ENCODE assay signal across 32 cellular contexts in the genomic region with DNA sequence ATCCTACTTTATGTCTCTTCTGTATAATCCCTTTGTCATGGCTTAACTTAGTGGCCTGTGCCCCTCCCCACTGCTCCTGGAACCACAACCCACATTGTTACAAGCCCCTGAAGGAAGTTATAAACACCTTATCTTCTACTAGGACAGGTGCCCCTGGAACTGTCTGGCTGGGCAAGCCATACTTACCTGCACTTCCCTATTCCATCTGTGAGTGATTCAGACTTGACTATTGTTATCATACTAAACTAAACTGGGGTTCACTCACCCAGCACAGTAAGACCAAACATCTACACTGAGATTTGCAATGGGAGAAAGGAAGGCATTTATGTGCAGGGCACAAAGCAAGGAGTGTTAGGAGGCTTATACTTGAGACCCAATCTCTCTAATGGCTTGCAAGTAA. TPM values are rescaled to one million over a fixed set of nuclear protein-coding genes. Genes with fewer than 3 reads are reported as not detected.
DNase-seq lines count a peak whose midpoint lies in the region; ATAC-seq, FAIRE-seq and TF ChIP-seq lines count a peak whose summit lies in the region.
"Had no signal": no experiment of that assay in that cellular context is flagged by ENCODE, and none has a peak within 500 bp of the region (broad histone marks: within the 10 kb centered on the region; RNA-seq: fewer than 3 reads in every experiment).

No MANE protein-coding gene starts in this region.

- no peaks in the 10 kb centered on the region for H3K9me3 Mint-ChIP-seq in MCF 10A (ENCODE audit: unreplicated experiment)
- no peaks in the 10 kb centered on the region for H3K9me3 Mint-ChIP-seq in CD8-positive, alpha-beta memory T cell

- no peak for TF ChIP-seq POLR2A in breast epithelium (IDR thresholded peaks at IDR 0.05)
- TF ChIP-seq POLR2A in stomach (IDR thresholded peaks at IDR 0.05) = no peak
- TF ChIP-seq POLR2A in body of pancreas (IDR thresholded peaks at IDR 0.05) = no peak

- H3K36me3 ChIP-seq in breast epithelium = no peaks in the 10 kb centered on the region
- no peaks in the 10 kb centered on the region for H3K36me3 ChIP-seq in bronchial epithelial cell (ENCODE audit: control insufficient read depth, insufficient read depth, low read length)
- no peaks in the 10 kb centered on the region for H3K36me3 ChIP-seq in mucosa of descending colon (ENCODE audit: low read depth)
- no peaks in the 10 kb centered on the region for H3K36me3 ChIP-seq in stomach
- H3K36me3 ChIP-seq in body of pancreas (replicated peaks in 1 of 2; ENCODE audit: insufficient read depth in 1 of 2, low read depth in 2 of 2) = no peaks in the 10 kb centered on the region
- no peaks in the 10 kb centered on the region for H3K36me3 ChIP-seq in CD8-positive, alpha-beta memory T cell (ENCODE audit: insufficient read depth, low read length)
- H3K36me3 ChIP-seq: BLaER1, Peyer's patch had no signal

- H3K4me3 ChIP-seq in breast epithelium (no peak overlapping the region), bronchial epithelial cell (ENCODE audit: low read depth, low read length) (no peak overlapping the region), mucosa of descending colon (no peak overlapping the region), stomach (no peak overlapping the region), body of pancreas (no peak overlapping the region)
- no peak overlapping the region for H3K4me3 ChIP-seq in CD8-positive, alpha-beta memory T cell (ENCODE audit: low read length)
- H3K4me3 ChIP-seq: BLaER1, Peyer's patch, SK-N-MC had no signal

- CTCF ChIA-PET in MCF 10A (lab: Yijun Ruan, JAX) = no interaction called here
- CTCF ChIA-PET in CD8-positive, alpha-beta memory T cell (lab: Charles Lee) = no interaction called here

- H3K4me1 ChIP-seq in breast epithelium = no peaks in the 10 kb centered on the region
- H3K4me1 ChIP-seq in mucosa of descending colon (ENCODE audit: low read depth) = peaks cover 37% of the 10 kb centered on the region
- H3K4me1 ChIP-seq in stomach = peaks cover 0 to 31% (median 17%) of the 10 kb centered on the region in 4 donors
- peaks cover 17% of the 10 kb centered on the region for H3K4me1 ChIP-seq in body of pancreas
- no peaks in the 10 kb centered on the region for H3K4me1 ChIP-seq in CD8-positive, alpha-beta memory T cell (ENCODE audit: insufficient read depth, low read length)
- H3K4me1 ChIP-seq: BLaER1 had no signal

- no peak for FAIRE-seq in bronchial epithelial cell (lab: Jason Lieb, UNC)
- FAIRE-seq: GM12891, GM19239, H54, HepG2 had no signal

- intact Hi-C loops in MCF 10A (cut with micrococcal nuclease) = no loop called here
- intact Hi-C loops in breast epithelium (cut with DNase I; ENCODE audit: low total_unique reads) = no loop called here
- intact Hi-C loops in mucosa of descending colon (cut with DNase I, micrococcal nuclease) = no loop called here
- intact Hi-C loops in stomach (cut with DNase I; ENCODE audit: low total_unique reads) = no loop called here
- intact Hi-C loops in body of pancreas (cut with DNase I) = no loop called here

- H3K27ac ChIP-seq in breast epithelium (no peak overlapping the region), stomach (peak overlapping the region; percentile 43 to 82 (median 76)), body of pancreas (no peak overlapping the region)
- no peak overlapping the region for H3K27ac ChIP-seq in CD8-positive, alpha-beta memory T cell (ENCODE audit: low read depth, low read length)
- H3K27ac ChIP-seq: 22Rv1, BLaER1, Peyer's patch, SK-N-MC had no signal

- no peak for TF ChIP-seq EP300 in stomach (IDR thresholded peaks at IDR 0.05)

- no peaks in the 10 kb centered on the region for H3K9me3 ChIP-seq in breast epithelium
- H3K9me3 ChIP-seq in mucosa of descending colon = no peaks in the 10 kb centered on the region
- H3K9me3 ChIP-seq in stomach = no peaks in the 10 kb centered on the region
- H3K9me3 ChIP-seq in body of pancreas = no peaks in the 10 kb centered on the region
- no peaks in the 10 kb centered on the region for H3K9me3 ChIP-seq in CD8-positive, alpha-beta memory T cell (ENCODE audit: low read length)
- H3K9me3 ChIP-seq: BLaER1, Peyer's patch had no signal

- H3K27me3 ChIP-seq in breast epithelium = no peaks in the 10 kb centered on the region
- H3K27me3 ChIP-seq in bronchial epithelial cell (ENCODE audit: control insufficient read depth, insufficient read depth, low read length) = no peaks in the 10 kb centered on the region
- H3K27me3 ChIP-seq in stomach = no peaks in the 10 kb centered on the region
- H3K27me3 ChIP-seq in body of pancreas = no peaks in the 10 kb centered on the region
- H3K27me3 ChIP-seq in CD8-positive, alpha-beta memory T cell (ENCODE audit: insufficient read depth, low read length, poor library complexity, severe bottlenecking) = no peaks in the 10 kb centered on the region
- H3K27me3 ChIP-seq: BLaER1, Peyer's patch had no signal

- TF ChIP-seq CTCF in MCF 10A (IDR thresholded peaks at IDR 0.05; ENCODE audit: unreplicated experiment) (no peak), breast epithelium (IDR thresholded peaks at IDR 0.05) (no peak), bronchial epithelial cell (IDR thresholded peaks at IDR 0.05; ENCODE audit: insufficient read depth, low read length, severe bottlenecking) (no peak), mucosa of descending colon (IDR thresholded peaks at IDR 0.05) (no peak), stomach (IDR thresholded peaks at IDR 0.05) (no peak), body of pancreas (IDR thresholded peaks at IDR 0.05) (no peak)

- no peaks in the 10 kb centered on the region for H3K36me3 Mint-ChIP-seq in MCF 10A (ENCODE audit: insufficient read depth, unreplicated experiment)
- H3K36me3 Mint-ChIP-seq in CD8-positive, alpha-beta memory T cell = no peaks in the 10 kb centered on the region
- H3K36me3 Mint-ChIP-seq: CD4-positive, CD25-positive, alpha-beta regulatory T cell had no signal

- no peaks in the 10 kb centered on the region for H3K27me3 Mint-ChIP-seq in MCF 10A (ENCODE audit: insufficient read depth, unreplicated experiment)
- H3K27me3 Mint-ChIP-seq in CD8-positive, alpha-beta memory T cell = peaks cover 11 to 53% of the 10 kb centered on the region in 2 donors

- H3K4me3 Mint-ChIP-seq in MCF 10A (ENCODE audit: unreplicated experiment) = no peak overlapping the region
- H3K4me3 Mint-ChIP-seq in CD8-positive, alpha-beta memory T cell = no peak overlapping the region
- H3K4me3 Mint-ChIP-seq: CD4-positive, CD25-positive, alpha-beta regulatory T cell had no signal

- POLR2A ChIA-PET in MCF 10A (lab: Yijun Ruan, JAX) = interaction anchor here (0.5 to 4.6 kb wide), 6 partner anchors 9 to 197 kb away, joined by 3 to 91 read pairs (median 11); partner anchors contain the start of gene USP40
- POLR2A ChIA-PET in CD8-positive, alpha-beta memory T cell (lab: Charles Lee) = no interaction called here

- BruUV-seq in MCF 10A (replicated peaks; lab: Mats Ljungman, UMichigan) = no TSS peak

- ATAC-seq in mucosa of descending colon (peak; percentile 66), body of pancreas (no peak), GM18909 (IDR thresholded peaks at IDR 0.05; ENCODE audit: poor library complexity, unreplicated experiment) (no peak)
- ATAC-seq: HepG2 had no signal

- H3K4me1 Mint-ChIP-seq in MCF 10A (ENCODE audit: insufficient read depth, unreplicated experiment) = peaks cover 30% of the 10 kb centered on the region
- H3K4me1 Mint-ChIP-seq in CD8-positive, alpha-beta memory T cell = no peaks in the 10 kb centered on the region
- H3K4me1 Mint-ChIP-seq: CD4-positive, CD25-positive, alpha-beta regulatory T cell had no signal

- no peak for DNase-seq in MCF 10A (ENCODE audit: unreplicated experiment)
- no peak for DNase-seq in breast epithelium (ENCODE audit: low spot score in 2 of 2)
- DNase-seq in bronchial epithelial cell (ENCODE audit: low read depth) = peak; percentile 31
- no peak for DNase-seq in mucosa of descending colon
- no peak for DNase-seq in stomach
- DNase-seq in body of pancreas = no peak
- DNase-seq in CD8-positive, alpha-beta memory T cell = no peak
- DNase-seq: ACHN; CD4-positive, CD25-positive, alpha-beta regulatory T cell; COR-L47; DMS 273 treated with DMSO at 0.1 percent for 48 hours; DMS79; EL; GF-D8; MM.1S; NCI-H2029; NCI-H446 treated with DMSO at 0.1 percent for 48 hours; NCI-H526; NCI-H82; NK-92 treated with Interleukin-12 subunit alpha and Interleukin-12 subunit beta, amount 100 ng/mL, for 24 hours; Peyer's patch; SIG-M5 had no signal

- peak overlapping the region; percentile 21 for H3K27ac Mint-ChIP-seq in MCF 10A (ENCODE audit: low read depth, unreplicated experiment)
- no peak overlapping the region for H3K27ac Mint-ChIP-seq in CD8-positive, alpha-beta memory T cell
- H3K27ac Mint-ChIP-seq: CD4-positive, CD25-positive, alpha-beta regulatory T cell had no signal

RNA-seq across cellular contexts. Expression of gene UGT1A6, which starts 3.7 kb away (rescaled TPM):
- total RNA-seq in MCF 10A (2022) = 0.79 TPM in 1 of 2 replicates, not detected in the other
- not detected for total RNA-seq in breast epithelium
- 12.9 and 43.0 TPM in 2 replicates for total RNA-seq in bronchial epithelial cell
- 10 to 100 TPM in 1 of 3 donors, 1 to 10 TPM in 2; 8.5 to 19.3 (median 8.7) TPM for total RNA-seq in mucosa of descending colon
- 100 to 1,000 TPM in 1 of 5 donors, 10 to 100 TPM in 4; 22.9 to 184 (median 30.6) TPM for total RNA-seq in stomach
- 10 to 100 TPM in 1 of 3 donors, 1 to 10 TPM in 2; 3.5 to 12.8 (median 6.5) TPM for polyA plus RNA-seq in stomach
- total RNA-seq in body of pancreas = under 1 TPM in 1 of 2 donors, not detected in 1; 0.33 TPM
- not detected for total RNA-seq in CD8-positive, alpha-beta memory T cell
- not detected for polyA plus RNA-seq in CD8-positive, alpha-beta memory T cell
- total RNA-seq: CD4-positive, CD25-positive, alpha-beta regulatory T cell; HepG2; HT1080; LHCN-M2 had no signal
- polyA plus RNA-seq: CD4-positive, CD25-positive, alpha-beta regulatory T cell had no signal

RNA-seq across cellular contexts. Expression of gene UGT1A7, which starts 7.3 kb away (rescaled TPM):
- total RNA-seq in MCF 10A (2022) (not detected in 2 replicates), breast epithelium (not detected), bronchial epithelial cell (0.53 and 2.2 TPM in 2 replicates), mucosa of descending colon (10 to 100 TPM in 1 of 3 donors, 1 to 10 TPM in 2; 5.4 to 19.5 (median 5.9) TPM), stomach (10 to 100 TPM in 1 of 5 donors, 1 to 10 TPM in 2, under 1 TPM in 1, not detected in 1; 0.45 to 37.1 (median 3.6) TPM), body of pancreas (not detected)
- polyA plus RNA-seq in stomach = 10 to 100 TPM in 1 of 3 donors, 1 to 10 TPM in 1, not detected in 1; 3.4 to 34.0 TPM
- total RNA-seq in CD8-positive, alpha-beta memory T cell = not detected
- not detected for polyA plus RNA-seq in CD8-positive, alpha-beta memory T cell
- total RNA-seq: CD4-positive, CD25-positive, alpha-beta regulatory T cell; HepG2; HT1080; LHCN-M2 had no signal
- polyA plus RNA-seq: CD4-positive, CD25-positive, alpha-beta regulatory T cell; HepG2 had no signal

RNA-seq across cellular contexts. Expression of gene UGT1A9, which starts 17.3 kb away (rescaled TPM):
- not detected in 2 replicates for total RNA-seq in MCF 10A (2022)
- not detected for total RNA-seq in breast epithelium
- total RNA-seq in bronchial epithelial cell = 0.26 TPM in 1 of 2 replicates, not detected in the other
- total RNA-seq in mucosa of descending colon = 10 to 100 TPM in 1 of 3 donors, 1 to 10 TPM in 2; 3.6 to 11.4 (median 4.0) TPM
- 1 to 10 TPM in 2 of 5 donors, under 1 TPM in 1, not detected in 2; 0.73 to 7.0 (median 3.9) TPM for total RNA-seq in stomach
- polyA plus RNA-seq in stomach = not detected
- not detected for total RNA-seq in body of pancreas
- not detected for total RNA-seq in CD8-positive, alpha-beta memory T cell
- polyA plus RNA-seq in CD8-positive, alpha-beta memory T cell = not detected
- total RNA-seq: CD4-positive, CD25-positive, alpha-beta regulatory T cell; HepG2; HT1080; LHCN-M2 had no signal
- polyA plus RNA-seq: CD4-positive, CD25-positive, alpha-beta regulatory T cell had no signal

RNA-seq across cellular contexts. Expression of gene UGT1A5, which starts 23.7 kb away (rescaled TPM):
- total RNA-seq in MCF 10A (2022) = not detected in 2 replicates
- not detected for total RNA-seq in breast epithelium
- 0.26 and 3.3 TPM in 2 replicates for total RNA-seq in bronchial epithelial cell
- total RNA-seq in mucosa of descending colon = 1 to 10 TPM; 2.1 to 6.5 (median 2.4) TPM
- 10 to 100 TPM in 1 of 5 donors, 1 to 10 TPM in 1, under 1 TPM in 1, not detected in 2; 0.37 to 13.0 (median 1.7) TPM for total RNA-seq in stomach
- not detected for polyA plus RNA-seq in stomach
- not detected for total RNA-seq in body of pancreas
- not detected for total RNA-seq in CD8-positive, alpha-beta memory T cell
- polyA plus RNA-seq in CD8-positive, alpha-beta memory T cell = not detected
- total RNA-seq: CD4-positive, CD25-positive, alpha-beta regulatory T cell; HepG2; HT1080; LHCN-M2 had no signal
- polyA plus RNA-seq: CD4-positive, CD25-positive, alpha-beta regulatory T cell; HepG2 had no signal

RNA-seq across cellular contexts. Expression of gene UGT1A4, which starts 29.5 kb away (rescaled TPM):
- total RNA-seq in MCF 10A (2022) (0.12 TPM in 1 of 2 replicates, not detected in the other), breast epithelium (not detected), bronchial epithelial cell (0.26 and 2.9 TPM in 2 replicates), mucosa of descending colon (1 to 10 TPM; 2.4 to 7.0 (median 2.9) TPM), stomach (1 to 10 TPM in 3 of 5 donors, under 1 TPM in 1, not detected in 1; 0.73 to 7.2 (median 3.9) TPM), body of pancreas (1 to 10 TPM in 1 of 2 donors, not detected in 1; 3.3 TPM)
- under 1 TPM in 1 of 3 donors, not detected in 2; 0.38 TPM for polyA plus RNA-seq in stomach
- not detected for total RNA-seq in CD8-positive, alpha-beta memory T cell
- polyA plus RNA-seq in CD8-positive, alpha-beta memory T cell = not detected
- total RNA-seq: CD4-positive, CD25-positive, alpha-beta regulatory T cell; HepG2; HT1080; LHCN-M2 had no signal
- polyA plus RNA-seq: CD4-positive, CD25-positive, alpha-beta regulatory T cell; HepG2 had no signal

Comparison
In these comparisons a context has a peak if more than half of its experiments do, and no peak if none do; other contexts are left out.
1. H3K27ac ChIP-seq: peak in stomach (5 of 5); none in breast epithelium (0 of 2), body of pancreas (0 of 4) and CD8-positive, alpha-beta memory T cell (single experiment).